In genomic region chr3:157837341-157837740, GRCh38 we compare ENCODE assay signal across 17 cellular contexts.
DNase-seq lines count a peak whose midpoint lies in the region; ATAC-seq and TF ChIP-seq lines count a peak whose summit lies in the region.
"Had no signal": no experiment of that assay in that cellular context is flagged by ENCODE, and none has a peak within 500 bp of the region (broad histone marks: within the 10 kb centered on the region; RNA-seq: fewer than 3 reads in every experiment).

No MANE protein-coding gene starts in this region.

- 80% methylated on average over 1 of the region's 1 CpG for WGBS in SK-N-SH (ENCODE audit: low lambda C conversion rate)

- POLR2A ChIA-PET in SK-N-SH (lab: Yijun Ruan, JAX) = no interaction called here

- TF ChIP-seq EP300 in SK-N-SH (IDR thresholded peaks at IDR 0.05; ENCODE audit: borderline replicate concordance in 1 of 2, low read depth in 1 of 2, low read length in 1 of 2) = no peak

- no peak overlapping the region for H3K27ac ChIP-seq in SK-N-SH (ENCODE audit: low read depth in 2 of 2, low read length in 1 of 2)
- H3K27ac ChIP-seq: 22Rv1, A549, BLaER1, HL-60 had no signal

- no peaks in the 10 kb centered on the region for H3F3A ChIP-seq in SK-N-SH (replicated peaks; ENCODE audit: insufficient read depth)

- H3K4me1 ChIP-seq in SK-N-SH (ENCODE audit: control insufficient read depth in 1 of 2, insufficient read depth in 2 of 2, low read depth in 1 of 2, low read length in 1 of 2) (no peaks in the 10 kb centered on the region; a peak in 1 of 4 replicates), adipocyte (ENCODE audit: control insufficient read depth, insufficient read depth, low read length) (peaks cover 8% of the 10 kb centered on the region)
- H3K4me1 ChIP-seq: A549, BLaER1 had no signal

- H3K4me3 ChIP-seq in SK-N-SH (ENCODE audit: low read depth in 2 of 2, low read length in 1 of 2) = no peak overlapping the region
- H3K4me3 ChIP-seq in adipocyte (ENCODE audit: low read length) = no peak overlapping the region
- H3K4me3 ChIP-seq: A549, BLaER1, GM23338, K562 had no signal

- CTCF ChIA-PET in SK-N-SH (lab: Yijun Ruan, JAX) = no interaction called here

- H3K9me3 ChIP-seq in SK-N-SH (no peaks in the 10 kb centered on the region), adipocyte (ENCODE audit: control insufficient read depth, low read length) (no peaks in the 10 kb centered on the region)
- H3K9me3 ChIP-seq: A549, BLaER1 had no signal

- H3K36me3 ChIP-seq in SK-N-SH (replicated peaks in 1 of 2; ENCODE audit: control insufficient read depth in 1 of 2, insufficient read depth in 2 of 2, low read length in 1 of 2) = no peaks in the 10 kb centered on the region
- no peaks in the 10 kb centered on the region for H3K36me3 ChIP-seq in adipocyte (ENCODE audit: control insufficient read depth, insufficient read depth, low read length, severe bottlenecking)
- H3K36me3 ChIP-seq: BLaER1 had no signal

- H3K9ac ChIP-seq in SK-N-SH = no peak overlapping the region
- no peak overlapping the region for H3K9ac ChIP-seq in adipocyte (ENCODE audit: low read length)
- H3K9ac ChIP-seq: BLaER1 had no signal

- no peaks in the 10 kb centered on the region for H4K20me1 ChIP-seq in SK-N-SH (ENCODE audit: insufficient read depth)
- H4K20me1 ChIP-seq: BLaER1 had no signal

- no peak for TF ChIP-seq RAD21 in SK-N-SH (IDR thresholded peaks at IDR 0.05; ENCODE audit: low read length)

- no peaks in the 10 kb centered on the region for H3K9me2 ChIP-seq in SK-N-SH

- no peaks in the 10 kb centered on the region for H3K27me3 ChIP-seq in SK-N-SH (ENCODE audit: insufficient read depth)
- no peaks in the 10 kb centered on the region for H3K27me3 ChIP-seq in adipocyte (replicated peaks; ENCODE audit: control insufficient read depth, insufficient read depth, low read length)
- H3K27me3 ChIP-seq: BLaER1 had no signal

- no peak for TF ChIP-seq CTCF in SK-N-SH (IDR thresholded peaks at IDR 0.05)

- no peak overlapping the region for H3K4me2 ChIP-seq in SK-N-SH
- H3K4me2 ChIP-seq: A549, BLaER1, GM23338 had no signal

- no peak overlapping the region for H2AFZ ChIP-seq in SK-N-SH (ENCODE audit: low read depth)
- H2AFZ ChIP-seq: GM23338 had no signal

- no peaks in the 10 kb centered on the region for H3K79me2 ChIP-seq in SK-N-SH (ENCODE audit: insufficient read depth)

- ATAC-seq in SK-N-SH treated with all-trans-retinoic acid at 6 μM for 48 hours = 0 out of 3 replicates have a peak, but pooled peaks have one; percentile 26
- ATAC-seq in GM21786 (IDR thresholded peaks at IDR 0.05; ENCODE audit: unreplicated experiment) = no peak
- ATAC-seq: A549, GM23338, K562 had no signal

- no peak for DNase-seq in SK-N-SH
- DNase-seq in adipocyte (ENCODE audit: low read depth) = peak; percentile 76
- DNase-seq in fibroblast of peridontal ligament (ENCODE audit: extremely low read depth) = peak; percentile 88
- no peak for DNase-seq in SW 1271 (lab: John Stamatoyannopoulos, UW)
- DNase-seq in NCI-H187 (lab: John Stamatoyannopoulos, UW) = no peak
- DNase-seq: CD4-positive, alpha-beta memory T cell; DMS79 treated with DMSO at 0.1 percent for 48 hours; EL; HCEC 1CT had no signal

TF ChIP-seq in SK-N-SH treated with all-trans-retinoic acid at 6 μM for 48 hours, 23 proteins besides CTCF, POLR2A, EP300 and RAD21:
- TF ChIP-seq TCF4 (CRISPR knock-in tag; IDR thresholded peaks at IDR 0.05; ENCODE audit: borderline replicate concordance) (no peak), ARNTL (CRISPR knock-in tag; IDR thresholded peaks at IDR 0.05; ENCODE audit: borderline replicate concordance, low read depth) (no peak), ZC3H10 (CRISPR knock-in tag; IDR thresholded peaks at IDR 0.05) (no peak)

TF ChIP-seq in SK-N-SH, 30 proteins besides CTCF, POLR2A, EP300 and RAD21:
- TF ChIP-seq JUND (IDR thresholded peaks at IDR 0.05) (no peak), POLR2AphosphoS5 (IDR thresholded peaks at IDR 0.05; ENCODE audit: low read depth, low read length) (no peak), USF1 (IDR thresholded peaks at IDR 0.05; ENCODE audit: borderline replicate concordance, low read depth) (no peak), RXRA (IDR thresholded peaks at IDR 0.05; ENCODE audit: borderline replicate concordance, low read depth) (no peak)
TF ChIP-seq in SK-N-SH: peak in this region for 0.

Comparison
In these comparisons a context has a peak if more than half of its experiments do, and no peak if none do; other contexts are left out.
1. DNase-seq: peak in adipocyte (single experiment) and fibroblast of peridontal ligament (single experiment); none in SK-N-SH (single experiment), SW 1271 (0 of 2) and NCI-H187 (0 of 2).